10 cellular contexts compared by ENCODE assay signal in genomic region chr3:23650371-23651140, GRCh38.
DNase-seq lines count a peak whose midpoint lies in the region; ATAC-seq and TF ChIP-seq lines count a peak whose summit lies in the region.
"Had no signal": no experiment of that assay in that cellular context is flagged by ENCODE, and none has a peak within 500 bp of the region (broad histone marks: within the 10 kb centered on the region; RNA-seq: fewer than 3 reads in every experiment).

No MANE protein-coding gene starts in this region.

- H3K9me3 ChIP-seq in SJSA1 (replicated peaks) (no peaks in the 10 kb centered on the region; the same call in 1 of the 2 replicates), thyroid gland (no peaks in the 10 kb centered on the region)

- DNase-seq in HS-5 (ENCODE audit: low read depth) (peak; percentile 90), SJSA1 (ENCODE audit: low read depth in 1 of 2, low spot score in 2 of 2) (peak; percentile 61 to 63), fibroblast of pulmonary artery (ENCODE audit: low read depth) (peak; percentile 78), thyroid gland (peak; percentile 62 to 67), NCI-H510A (lab: John Stamatoyannopoulos, UW) (no peak), putamen (ENCODE audit: low spot score) (no peak)
- DNase-seq: activated effector memory CD4-positive, alpha-beta T cell treated with anti-CD3 and anti-CD28 coated beads, Interleukin-2, amount 50 U/mL, for 16 hours; erythroblast; NCI-H2171 had no signal

- intact Hi-C loops in thyroid gland (cut with DNase I): no loop called here

- no peak for ATAC-seq in GM19397 (IDR thresholded peaks at IDR 0.05; ENCODE audit: unreplicated experiment)

- no peak for TF ChIP-seq POLR2A in thyroid gland (IDR thresholded peaks at IDR 0.05)

- H3K27ac ChIP-seq in SJSA1 (peak overlapping the region; percentile 86), thyroid gland (no peak overlapping the region)

- no peak for TF ChIP-seq CTCF in fibroblast of pulmonary artery (IDR thresholded peaks at IDR 0.05; ENCODE audit: low read length, missing control alignments)
- no peak for TF ChIP-seq CTCF in thyroid gland (IDR thresholded peaks at IDR 0.05)

- WGBS in thyroid gland, 2 donors: 60 to 66% methylated on average over 5 of the region's 5 CpGs

- H3K36me3 ChIP-seq in SJSA1: no peaks in the 10 kb centered on the region
- no peaks in the 10 kb centered on the region for H3K36me3 ChIP-seq in thyroid gland

- peaks cover 25% of the 10 kb centered on the region for H3K4me1 ChIP-seq in SJSA1 (replicated peaks)
- H3K4me1 ChIP-seq in thyroid gland: peaks cover 8 to 10% of the 10 kb centered on the region in 2 donors

- no peak overlapping the region for H3K4me3 ChIP-seq in SJSA1
- H3K4me3 ChIP-seq in fibroblast of pulmonary artery (replicated peaks; ENCODE audit: low read depth, low read length): no peak overlapping the region
- no peak overlapping the region for H3K4me3 ChIP-seq in thyroid gland (replicated peaks in 1 of 3)

- H3K27me3 ChIP-seq in SJSA1 (replicated peaks) (no peaks in the 10 kb centered on the region), thyroid gland (no peaks in the 10 kb centered on the region)

Comparison
In these comparisons a context has a peak if more than half of its experiments do, and no peak if none do; other contexts are left out.
1. DNase-seq: peak in HS-5 (single experiment), SJSA1 (2 of 2), fibroblast of pulmonary artery (single experiment) and thyroid gland (2 of 2); none in NCI-H510A (single experiment) and putamen (single experiment).